ENCODE assay signal across 32 cellular contexts in the genomic region with DNA sequence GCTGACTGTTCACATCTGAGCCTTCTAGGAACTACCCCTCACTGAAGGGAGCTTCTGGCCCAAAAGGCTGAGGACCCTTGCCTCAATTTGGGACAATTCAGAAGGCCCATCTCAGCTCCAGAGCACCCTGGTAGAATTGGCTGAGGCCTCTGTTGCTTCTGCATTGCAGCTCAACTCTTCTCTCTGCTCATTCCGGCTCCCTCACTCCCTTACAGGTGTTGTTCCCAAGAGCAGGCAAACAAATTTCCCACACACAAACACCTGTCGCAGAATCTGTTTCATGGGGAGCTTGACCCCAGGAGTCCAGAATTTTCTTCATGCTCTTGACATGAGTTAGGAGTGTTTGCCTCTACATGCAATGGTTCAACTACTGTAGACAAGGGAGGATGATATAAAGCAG.
DNase-seq lines count a peak whose midpoint lies in the region; ATAC-seq and TF ChIP-seq lines count a peak whose summit lies in the region.
"Had no signal": no experiment of that assay in that cellular context is flagged by ENCODE, and none has a peak within 500 bp of the region (broad histone marks: within the 10 kb centered on the region; RNA-seq: fewer than 3 reads in every experiment).

No MANE protein-coding gene starts in this region.

- peak; percentile 25 for DNase-seq in endodermal cell
- peak; percentile 75 for DNase-seq in esophagus muscularis mucosa (ENCODE audit: extremely low spot score)
- no peak for DNase-seq in stimulated activated naive CD8-positive, alpha-beta T cell treated with anti-CD3 and anti-CD28 coated beads, Interleukin-15, Interleukin-2, amounts not matched to agents 100 U/mL and 50 U/mL, for 24 hours
- no peak for DNase-seq in CD4-positive, alpha-beta memory T cell
- no peak for DNase-seq in RWPE1 (ENCODE audit: low spot score)
- DNase-seq: 8988T; ACHN; AML-193; BE2C; C1 segment of cervical spinal cord; Caco-2; Calu3; CD4-positive, alpha-beta T cell; CD4-positive, CD25-positive, alpha-beta regulatory T cell; CD8-positive, alpha-beta memory T cell; CD8-positive, alpha-beta T cell; COR-L47; DMS 273 treated with DMSO at 0.1 percent for 48 hours; DMS153; DMS53; DMS79; DMS79 treated with DMSO at 0.1 percent for 48 hours; DND-41; EL had no signal

- no peak for TF ChIP-seq EP300 in esophagus muscularis mucosa (IDR thresholded peaks at IDR 0.05)

- no peaks in the 10 kb centered on the region for H3K4me1 ChIP-seq in HEK293 (ENCODE audit: control insufficient read depth, insufficient read depth, low read length)
- peaks cover 32% of the 10 kb centered on the region for H3K4me1 ChIP-seq in endodermal cell (ENCODE audit: control insufficient read depth, insufficient read depth, low read length)
- H3K4me1 ChIP-seq in esophagus muscularis mucosa, result peaks cover 4 to 15% (median 9%) of the 10 kb centered on the region in 4 donors
- H3K4me1 ChIP-seq in CD4-positive, alpha-beta memory T cell (ENCODE audit: insufficient read depth, low read length), result no peaks in the 10 kb centered on the region
- H3K4me1 ChIP-seq: A549 had no signal

- H3K27me3 Mint-ChIP-seq in endodermal cell (ENCODE audit: insufficient read depth), result peaks cover 11% of the 10 kb centered on the region
- H3K27me3 Mint-ChIP-seq in CD4-positive, alpha-beta memory T cell, result no peaks in the 10 kb centered on the region
- H3K27me3 Mint-ChIP-seq: CD4-positive, alpha-beta T cell had no signal

- H3K27ac ChIP-seq in HEK293 (ENCODE audit: extremely low read depth, low read depth, low read length), result no peak overlapping the region
- no peak overlapping the region for H3K27ac ChIP-seq in endodermal cell (ENCODE audit: low read depth, low read length)
- no peak overlapping the region for H3K27ac ChIP-seq in esophagus muscularis mucosa (replicated peaks in 1 of 4)
- no peak overlapping the region for H3K27ac ChIP-seq in CD4-positive, alpha-beta memory T cell (ENCODE audit: low read depth, low read length)
- H3K27ac ChIP-seq in RWPE1, result no peak overlapping the region
- H3K27ac ChIP-seq: 22Rv1; A549; BLaER1; BLaER1 treated with 17β-estradiol and CSF1 and Interleukin-3, amounts not matched to agents 10 nM and 100 nM; C4-2B had no signal

- no peak overlapping the region for H3K27ac Mint-ChIP-seq in endodermal cell
- peak overlapping the region in 1 of 7 donors; percentile 26 for H3K27ac Mint-ChIP-seq in CD4-positive, alpha-beta memory T cell
- H3K27ac Mint-ChIP-seq: B cell; CD14-positive monocyte; CD4-positive, alpha-beta T cell; CD4-positive, CD25-positive, alpha-beta regulatory T cell; CD8-positive, alpha-beta memory T cell; CD8-positive, alpha-beta T cell had no signal

- ATAC-seq in stimulated activated naive CD8-positive, alpha-beta T cell treated with anti-CD3 and anti-CD28 coated beads, Interleukin-15, Interleukin-2, amounts not matched to agents 100 U/mL and 50 U/mL, for 24 hours, result no peak
- ATAC-seq: A549; CD8-positive, alpha-beta T cell had no signal

- H3K27me3 ChIP-seq in endodermal cell (ENCODE audit: control insufficient read depth, insufficient read depth, low read length, poor library complexity, severe bottlenecking) (no peaks in the 10 kb centered on the region), esophagus muscularis mucosa (no peaks in the 10 kb centered on the region)
- no peaks in the 10 kb centered on the region for H3K27me3 ChIP-seq in CD4-positive, alpha-beta memory T cell (ENCODE audit: insufficient read depth, low read length)
- H3K27me3 ChIP-seq: BE2C; BLaER1; BLaER1 treated with 17β-estradiol and CSF1 and Interleukin-3, amounts not matched to agents 10 nM and 100 nM had no signal

- TF ChIP-seq POLR2A in esophagus muscularis mucosa (IDR thresholded peaks at IDR 0.05; ENCODE audit: low read depth), result no peak

- H3K4me3 ChIP-seq in HEK293 (ENCODE audit: low read depth, low read length), result no peak overlapping the region
- H3K4me3 ChIP-seq in endodermal cell (ENCODE audit: low read length), result no peak overlapping the region
- H3K4me3 ChIP-seq in esophagus muscularis mucosa, result no peak overlapping the region
- no peak overlapping the region for H3K4me3 ChIP-seq in CD4-positive, alpha-beta memory T cell (ENCODE audit: low read length in 2 of 2)
- H3K4me3 ChIP-seq: A549; BLaER1; BLaER1 treated with 17β-estradiol and CSF1 and Interleukin-3, amounts not matched to agents 10 nM and 100 nM had no signal

- CTCF ChIA-PET in HEK293 (lab: Yijun Ruan, JAX), result interaction anchor here (0.5 kb wide), 1 partner anchor 487 kb away, joined by 3 read pairs; no protein-coding TSS in a partner anchor
- CTCF ChIA-PET in CD4-positive, alpha-beta memory T cell (lab: Charles Lee; ENCODE audit: partially characterized antibody), result interaction anchor here (1.0 to 2.5 kb wide), 2 partner anchors 70 to 74 kb away, joined by 3 to 16 read pairs; no protein-coding TSS in a partner anchor
- CTCF ChIA-PET in RWPE1 (lab: Yijun Ruan, JAX), result interaction anchor here (0.6 to 0.7 kb wide), 2 partner anchors 229 to 434 kb away, joined by 4 to 5 read pairs; no protein-coding TSS in a partner anchor

- no peak overlapping the region for H3K9ac ChIP-seq in endodermal cell (ENCODE audit: extremely low read depth, low read length, poor library complexity, severe bottlenecking)
- H3K9ac ChIP-seq: BLaER1; BLaER1 treated with 17β-estradiol and CSF1 and Interleukin-3, amounts not matched to agents 10 nM and 100 nM had no signal

- 97 to 100% methylated on average over 1 to 2 of the region's 2 CpGs for WGBS in endodermal cell (ENCODE audit: insufficient coverage in 1 of 2, insufficient read length in 1 of 2), 2 experiments
- WGBS in esophagus muscularis mucosa, result 94% methylated on average over 2 of the region's 2 CpGs

- no peaks in the 10 kb centered on the region for H3K36me3 ChIP-seq in HEK293 (ENCODE audit: control insufficient read depth in 2 of 2, insufficient read depth in 1 of 2, low read length in 2 of 2)
- no peaks in the 10 kb centered on the region for H3K36me3 ChIP-seq in endodermal cell (ENCODE audit: control insufficient read depth, insufficient read depth, low read length)
- no peaks in the 10 kb centered on the region for H3K36me3 ChIP-seq in esophagus muscularis mucosa
- no peaks in the 10 kb centered on the region for H3K36me3 ChIP-seq in CD4-positive, alpha-beta memory T cell (ENCODE audit: insufficient read depth, low read length)
- H3K36me3 ChIP-seq: BE2C; BLaER1; BLaER1 treated with 17β-estradiol and CSF1 and Interleukin-3, amounts not matched to agents 10 nM and 100 nM had no signal

- H3K9me3 Mint-ChIP-seq in endodermal cell, result no peaks in the 10 kb centered on the region
- H3K9me3 Mint-ChIP-seq in CD4-positive, alpha-beta memory T cell, result peaks cover 0 to 2% (median 0%) of the 10 kb centered on the region in 8 donors
- H3K9me3 Mint-ChIP-seq: CD14-positive monocyte; CD4-positive, alpha-beta T cell; CD8-positive, alpha-beta memory T cell; CD8-positive, alpha-beta T cell had no signal

- H3K9me3 ChIP-seq in HEK293 (ENCODE audit: control insufficient read depth, insufficient read depth, low read depth, low read length), result no peaks in the 10 kb centered on the region
- no peaks in the 10 kb centered on the region for H3K9me3 ChIP-seq in endodermal cell (ENCODE audit: control insufficient read depth, low read length)
- H3K9me3 ChIP-seq in esophagus muscularis mucosa, result no peaks in the 10 kb centered on the region
- H3K9me3 ChIP-seq in CD4-positive, alpha-beta memory T cell (ENCODE audit: control insufficient read depth in 1 of 2, low read length in 2 of 2), result no peaks in the 10 kb centered on the region
- H3K9me3 ChIP-seq: A549; BE2C; BLaER1; BLaER1 treated with 17β-estradiol and CSF1 and Interleukin-3, amounts not matched to agents 10 nM and 100 nM; Caco-2 had no signal

- H3K36me3 Mint-ChIP-seq in endodermal cell (ENCODE audit: low read depth), result no peaks in the 10 kb centered on the region
- H3K36me3 Mint-ChIP-seq in CD4-positive, alpha-beta memory T cell, result no peaks in the 10 kb centered on the region
- H3K36me3 Mint-ChIP-seq: CD14-positive monocyte; CD4-positive, CD25-positive, alpha-beta regulatory T cell; CD8-positive, alpha-beta memory T cell; CD8-positive, alpha-beta T cell had no signal

- no peak overlapping the region for H3K4me3 Mint-ChIP-seq in endodermal cell
- no peak overlapping the region for H3K4me3 Mint-ChIP-seq in CD4-positive, alpha-beta memory T cell
- H3K4me3 Mint-ChIP-seq: B cell; CD14-positive monocyte; CD4-positive, alpha-beta T cell; CD4-positive, CD25-positive, alpha-beta regulatory T cell; CD8-positive, alpha-beta memory T cell; CD8-positive, alpha-beta T cell had no signal

- intact Hi-C loops in esophagus muscularis mucosa (cut with DNase I), result no loop called here
- intact Hi-C loops in CD4-positive, alpha-beta memory T cell (cut with micrococcal nuclease), result no loop called here

- TF ChIP-seq CTCF in HEK293 (tag by site-specific recombination; IDR thresholded peaks at IDR 0.05) (no peak), endodermal cell (conservative IDR thresholded peaks at IDR 0.05) (no peak), esophagus muscularis mucosa (IDR thresholded peaks at IDR 0.05) (no peak), RWPE1 (conservative IDR thresholded peaks at IDR 0.05; ENCODE audit: low read depth) (no peak)

- H3K4me1 Mint-ChIP-seq in endodermal cell, result peaks cover 42% of the 10 kb centered on the region
- H3K4me1 Mint-ChIP-seq in CD4-positive, alpha-beta memory T cell, result peaks cover 0 to 4% (median 0%) of the 10 kb centered on the region in 4 donors
- H3K4me1 Mint-ChIP-seq: B cell; CD14-positive monocyte; CD4-positive, CD25-positive, alpha-beta regulatory T cell had no signal

- POLR2A ChIA-PET in HEK293 (lab: Yijun Ruan, JAX), result no interaction called here
- POLR2A ChIA-PET in CD4-positive, alpha-beta memory T cell (lab: Charles Lee; ENCODE audit: partially characterized antibody), result no interaction called here
- POLR2A ChIA-PET in RWPE1 (lab: Yijun Ruan, JAX; ENCODE audit: low non-redundant PET), result no interaction called here

TF ChIP-seq in HEK293, 187 proteins besides CTCF, POLR2A, EP300 and RAD21:
- TF ChIP-seq ZNF621 (tag by site-specific recombination; IDR thresholded peaks at IDR 0.05) (no peak), SCRT2 (tag by site-specific recombination; IDR thresholded peaks at IDR 0.05) (peak; percentile 33; the same call in 1 of the 2 replicates)

Comparison
In these comparisons a context has a peak if more than half of its experiments do, and no peak if none do; other contexts are left out.
1. DNase-seq: peak in endodermal cell (single experiment) and esophagus muscularis mucosa (single experiment); none in stimulated activated naive CD8-positive, alpha-beta T cell treated with anti-CD3 and anti-CD28 coated beads, Interleukin-15, Interleukin-2, amounts not matched to agents 100 U/mL and 50 U/mL, for 24 hours (single experiment), CD4-positive, alpha-beta memory T cell (0 of 5) and RWPE1 (single experiment).